ENCODE assay signal across 15 cellular contexts in the genomic region with DNA sequence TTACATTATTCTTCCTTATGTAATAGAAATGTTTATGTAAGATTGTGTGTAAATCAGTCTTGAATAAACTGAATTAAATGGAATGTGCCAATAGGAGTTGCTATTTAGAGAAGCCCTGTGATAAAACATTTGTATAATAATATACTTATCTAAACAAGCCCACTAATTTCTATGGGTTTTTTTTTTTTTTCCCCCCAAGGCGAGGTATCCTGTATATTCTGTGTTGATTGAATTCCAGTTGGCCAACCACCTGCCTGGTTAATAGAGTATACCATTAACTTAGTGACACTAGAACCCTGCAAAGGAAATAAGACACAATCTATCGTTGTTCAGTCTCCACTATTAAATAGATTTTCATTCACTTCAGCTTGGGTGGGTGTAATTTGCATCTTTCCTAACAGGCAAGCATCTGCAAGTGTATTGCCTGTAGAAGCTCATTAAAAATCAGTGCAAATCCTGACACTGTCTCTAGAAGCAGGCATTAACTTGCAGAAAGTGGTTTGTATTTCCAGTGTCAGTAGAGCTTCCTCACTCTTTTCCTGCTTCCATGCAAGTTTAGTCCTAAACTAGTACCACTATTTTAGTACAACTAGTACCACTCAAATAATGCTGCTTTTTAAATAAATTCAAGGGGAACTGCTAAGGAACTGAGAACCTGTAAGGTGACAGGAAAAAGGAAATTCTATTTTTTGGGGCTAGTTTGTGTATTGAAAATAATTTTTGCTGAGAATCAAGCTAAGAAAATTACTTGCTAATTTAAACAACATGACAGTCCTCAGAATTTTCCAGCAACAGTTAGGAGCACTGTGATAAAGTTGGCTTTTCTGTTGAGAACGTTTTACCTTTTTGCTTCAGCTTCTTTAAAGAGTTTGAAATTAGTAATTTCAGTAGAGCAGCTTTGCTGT.
A peak's percentile ranks its signal among the peaks of the same experiment; 100 is the strongest.
DNase-seq lines count a peak whose midpoint lies in the region; ATAC-seq, FAIRE-seq and TF ChIP-seq lines count a peak whose summit lies in the region.
"Had no signal": no experiment of that assay in that cellular context is flagged by ENCODE, and none has a peak within 500 bp of the region (broad histone marks: within the 10 kb centered on the region; RNA-seq: fewer than 3 reads in every experiment).

No MANE protein-coding gene starts in this region.

- peaks cover 33 to 44% of the 10 kb centered on the region in 2 donors for H3K4me1 ChIP-seq in kidney (ENCODE audit: control insufficient read depth in 1 of 2, insufficient read depth in 1 of 2, low read depth in 1 of 2, low read length in 2 of 2)
- H3K4me1 ChIP-seq in stomach: peaks cover 45 to 91% (median 72%) of the 10 kb centered on the region in 4 donors

- no peak for ATAC-seq in GM19395 (IDR thresholded peaks at IDR 0.05; ENCODE audit: unreplicated experiment)
- no peak for ATAC-seq in GM21528 (IDR thresholded peaks at IDR 0.05; ENCODE audit: low FRiP score, unreplicated experiment)
- ATAC-seq: naive thymus-derived CD8-positive, alpha-beta T cell; Panc1 had no signal

- H3K9me3 ChIP-seq in kidney (ENCODE audit: control insufficient read depth in 1 of 2, low read length in 2 of 2): no peaks in the 10 kb centered on the region
- H3K9me3 ChIP-seq in stomach: no peaks in the 10 kb centered on the region
- H3K9me3 ChIP-seq: upper lobe of right lung had no signal

- peak overlapping the region in 1 of 2 donors; percentile 17 for H3K9ac ChIP-seq in kidney (ENCODE audit: low read length in 2 of 2)

- 18 to 32% (median 24%) methylated on average over 3 of the region's 3 CpGs for WGBS in stomach, 5 donors

- intact Hi-C loops in kidney (cut with DNase I): no loop called here
- intact Hi-C loops in stomach (cut with DNase I; ENCODE audit: low total_unique reads): no loop called here

- no peaks in the 10 kb centered on the region for H3K27me3 ChIP-seq in stomach
- H3K27me3 ChIP-seq: upper lobe of right lung had no signal

- FAIRE-seq in RCC 7860 (lab: Jason Lieb, UNC): peak; percentile 4
- no peak for FAIRE-seq in kidney (lab: Jason Lieb, UNC)
- FAIRE-seq: A204.1, small intestine had no signal

- no peak for TF ChIP-seq POLR2A in stomach (IDR thresholded peaks at IDR 0.05)

- no peak for TF ChIP-seq EP300 in stomach (IDR thresholded peaks at IDR 0.05)

- H3K4me3 ChIP-seq in kidney (ENCODE audit: low read length in 2 of 2) (peak overlapping the region; percentile 15 to 38), stomach (no peak overlapping the region)
- H3K4me3 ChIP-seq: upper lobe of right lung had no signal

- no peaks in the 10 kb centered on the region for H3K36me3 ChIP-seq in kidney (ENCODE audit: control insufficient read depth in 1 of 2, insufficient read depth in 2 of 2, low read length in 2 of 2)
- no peaks in the 10 kb centered on the region for H3K36me3 ChIP-seq in stomach
- H3K36me3 ChIP-seq: upper lobe of right lung had no signal

- DNase-seq in NCI-H1694 treated with DMSO at 0.1 percent for 48 hours (lab: John Stamatoyannopoulos, UW) (peak; percentile 33), NCI-H1694 (lab: John Stamatoyannopoulos, UW) (no peak), RCC 7860 (ENCODE audit: low spot score) (no peak), kidney (no peak), stomach (no peak)
- DNase-seq in stimulated activated CD4-positive, alpha-beta T cell treated with anti-CD3 and anti-CD28 coated beads, Interleukin-12 subunit alpha, Interleukin-12 subunit beta, amount 100 ng/mL, for 4 hours: no peak
- DNase-seq: activated naive CD4-positive, alpha-beta T cell treated with anti-CD3 and anti-CD28 coated beads, Interleukin-2, amount 10 ng/mL, durations not matched to agents 7 days and 5 days; naive thymus-derived CD8-positive, alpha-beta T cell; small intestine; upper lobe of right lung had no signal

- TF ChIP-seq CTCF in kidney (IDR thresholded peaks at IDR 0.05; ENCODE audit: borderline replicate concordance, extremely low read depth, insufficient read depth) (no peak), stomach (IDR thresholded peaks at IDR 0.05) (no peak)

- peak overlapping the region; percentile 33 to 39 for H3K27ac ChIP-seq in kidney (ENCODE audit: low read depth in 2 of 2, low read length in 2 of 2)
- peak overlapping the region in 3 of 5 donors; percentile 47 to 68 (median 57) for H3K27ac ChIP-seq in stomach
- H3K27ac ChIP-seq: epithelial cell of prostate, upper lobe of right lung had no signal

Comparison
In these comparisons a context has a peak if more than half of its experiments do, and no peak if none do; other contexts are left out.
1. H3K4me3 ChIP-seq: peak in kidney (2 of 2); none in stomach (0 of 4).